1 cellular context compared by ENCODE assay signal in the genomic region with DNA sequence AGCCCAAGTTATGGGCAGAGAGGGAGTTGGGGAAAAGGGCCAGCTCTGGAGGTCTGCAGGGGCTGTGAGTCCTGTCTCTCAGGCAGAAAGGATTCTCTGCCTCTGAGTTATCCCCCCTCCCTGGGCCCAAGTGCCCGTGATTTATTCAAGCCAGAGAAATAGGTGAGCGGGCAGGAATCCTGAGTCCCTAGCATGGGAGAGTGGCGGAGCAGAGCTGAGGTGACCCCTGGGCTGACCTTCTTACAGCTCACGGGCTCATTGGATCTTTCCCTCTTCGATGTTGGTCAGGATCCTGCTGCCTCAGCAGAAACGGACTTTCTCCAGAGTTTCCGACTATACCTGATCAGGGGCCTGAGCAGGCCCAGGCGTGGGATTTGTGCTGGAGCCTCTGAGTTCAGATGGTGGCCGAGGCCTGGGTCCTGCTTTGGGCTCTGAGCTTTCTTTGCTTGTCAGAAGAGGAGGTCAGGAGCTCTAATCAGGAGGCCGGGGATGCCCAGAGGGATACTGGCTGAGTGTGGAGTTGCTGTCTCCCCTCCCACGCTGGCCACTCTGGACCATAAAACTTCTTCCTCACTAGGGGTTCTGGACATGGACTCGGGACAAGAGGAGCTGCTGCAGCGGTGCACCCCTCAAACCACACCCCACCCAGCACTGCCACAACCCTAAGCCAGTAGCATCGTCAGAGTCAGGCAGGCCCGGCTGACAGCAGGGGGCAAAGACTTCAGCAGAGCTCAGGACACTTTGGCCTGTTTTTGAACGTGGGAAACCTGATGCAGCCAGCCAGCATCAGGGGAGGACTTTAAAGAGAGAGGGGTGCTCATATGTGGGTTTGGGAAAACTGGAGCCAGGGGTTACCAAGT.
A peak's percentile ranks its signal among the peaks of the same experiment; 100 is the strongest.
TF ChIP-seq lines count a peak whose summit lies in the region.

No MANE protein-coding gene starts in this region.

TF ChIP-seq in HepG2, 621 proteins besides CTCF, POLR2A, EP300 and RAD21 (continued from another document):
- TF ChIP-seq, protein P1, sequence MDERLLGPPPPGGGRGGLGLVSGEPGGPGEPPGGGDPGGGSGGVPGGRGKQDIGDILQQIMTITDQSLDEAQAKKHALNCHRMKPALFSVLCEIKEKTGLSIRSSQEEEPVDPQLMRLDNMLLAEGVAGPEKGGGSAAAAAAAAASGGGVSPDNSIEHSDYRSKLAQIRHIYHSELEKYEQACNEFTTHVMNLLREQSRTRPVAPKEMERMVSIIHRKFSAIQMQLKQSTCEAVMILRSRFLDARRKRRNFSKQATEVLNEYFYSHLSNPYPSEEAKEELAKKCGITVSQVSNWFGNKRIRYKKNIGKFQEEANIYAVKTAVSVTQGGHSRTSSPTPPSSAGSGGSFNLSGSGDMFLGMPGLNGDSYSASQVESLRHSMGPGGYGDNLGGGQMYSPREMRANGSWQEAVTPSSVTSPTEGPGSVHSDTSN (CRISPR knock-in tag; IDR thresholded peaks at IDR 0.05) = no peak
- TF ChIP-seq SIX1 (CRISPR knock-in tag; IDR thresholded peaks at IDR 0.05; ENCODE audit: borderline replicate concordance) (no peak), ZNF720 (CRISPR knock-in tag; IDR thresholded peaks at IDR 0.05) (no peak), MAFF (IDR thresholded peaks at IDR 0.05; ENCODE audit: low read depth, low read length) (peak; percentile 92)
- TF ChIP-seq, protein P2, sequence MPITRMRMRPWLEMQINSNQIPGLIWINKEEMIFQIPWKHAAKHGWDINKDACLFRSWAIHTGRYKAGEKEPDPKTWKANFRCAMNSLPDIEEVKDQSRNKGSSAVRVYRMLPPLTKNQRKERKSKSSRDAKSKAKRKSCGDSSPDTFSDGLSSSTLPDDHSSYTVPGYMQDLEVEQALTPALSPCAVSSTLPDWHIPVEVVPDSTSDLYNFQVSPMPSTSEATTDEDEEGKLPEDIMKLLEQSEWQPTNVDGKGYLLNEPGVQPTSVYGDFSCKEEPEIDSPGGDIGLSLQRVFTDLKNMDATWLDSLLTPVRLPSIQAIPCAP (CRISPR knock-in tag; IDR thresholded peaks at IDR 0.05; ENCODE audit: low read depth) = no peak
- TF ChIP-seq, protein P3, sequence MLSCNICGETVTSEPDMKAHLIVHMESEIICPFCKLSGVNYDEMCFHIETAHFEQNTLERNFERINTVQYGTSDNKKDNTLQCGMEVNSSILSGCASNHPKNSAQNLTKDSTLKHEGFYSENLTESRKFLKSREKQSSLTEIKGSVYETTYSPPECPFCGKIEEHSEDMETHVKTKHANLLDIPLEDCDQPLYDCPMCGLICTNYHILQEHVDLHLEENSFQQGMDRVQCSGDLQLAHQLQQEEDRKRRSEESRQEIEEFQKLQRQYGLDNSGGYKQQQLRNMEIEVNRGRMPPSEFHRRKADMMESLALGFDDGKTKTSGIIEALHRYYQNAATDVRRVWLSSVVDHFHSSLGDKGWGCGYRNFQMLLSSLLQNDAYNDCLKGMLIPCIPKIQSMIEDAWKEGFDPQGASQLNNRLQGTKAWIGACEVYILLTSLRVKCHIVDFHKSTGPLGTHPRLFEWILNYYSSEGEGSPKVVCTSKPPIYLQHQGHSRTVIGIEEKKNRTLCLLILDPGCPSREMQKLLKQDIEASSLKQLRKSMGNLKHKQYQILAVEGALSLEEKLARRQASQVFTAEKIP (CRISPR knock-in tag; IDR thresholded peaks at IDR 0.05; ENCODE audit: borderline replicate concordance) = no peak
